ENCODE assay signal across 9 cellular contexts in genomic region chrX:19673334-19674040, GRCh38.
DNase-seq lines count a peak whose midpoint lies in the region; ATAC-seq and TF ChIP-seq lines count a peak whose summit lies in the region.
"Had no signal": no experiment of that assay in that cellular context is flagged by ENCODE, and none has a peak within 500 bp of the region (broad histone marks: within the 10 kb centered on the region; RNA-seq: fewer than 3 reads in every experiment).

No MANE protein-coding gene starts in this region.

- POLR2A ChIA-PET in AG04450 (lab: Yijun Ruan, JAX) = interaction anchor here (0.6 kb wide), 1 partner anchor 60 kb away, joined by 3 read pairs; no protein-coding TSS in a partner anchor

- H3K4me3 ChIP-seq in AG04450 (ENCODE audit: low read depth, low read length) = no peak overlapping the region
- H3K4me3 ChIP-seq: cardiac muscle cell had no signal

- TF ChIP-seq CTCF in AG04450 (IDR thresholded peaks at IDR 0.05; ENCODE audit: low read depth, low read length) (no peak), HFFc6 (IDR thresholded peaks at IDR 0.05) (no peak)

- H3K4me3 Mint-ChIP-seq in HFFc6 = peak overlapping the region; percentile 51

- H3K9me3 Mint-ChIP-seq in HFFc6 = no peaks in the 10 kb centered on the region

- H3K4me1 Mint-ChIP-seq in HFFc6 (ENCODE audit: low read depth) = peaks cover 63% of the 10 kb centered on the region

- no peak for ATAC-seq in GM21825 (IDR thresholded peaks at IDR 0.05; ENCODE audit: unreplicated experiment)
- no peak for ATAC-seq in HG02763 (IDR thresholded peaks at IDR 0.05; ENCODE audit: unreplicated experiment)

- H3K27me3 Mint-ChIP-seq in HFFc6 (ENCODE audit: insufficient read depth) = peaks cover 5% of the 10 kb centered on the region; the same call in 1 of the 2 replicates

- CTCF ChIA-PET in AG04450 (lab: Charles Lee) = no interaction called here

- peak overlapping the region; percentile 84 for H3K27ac Mint-ChIP-seq in HFFc6

- H3K27me3 ChIP-seq in AG04450 (ENCODE audit: control insufficient read depth, insufficient read depth, low read length) = no peaks in the 10 kb centered on the region
- H3K27me3 ChIP-seq: cardiac muscle cell had no signal

- peak; percentile 85 for DNase-seq in AG04450 (ENCODE audit: low read depth, low spot score)
- peak; percentile 89 for DNase-seq in HFFc6
- peak; percentile 69 for DNase-seq in amniotic stem cell (lab: John Stamatoyannopoulos, UW)
- DNase-seq in kidney tubule cell (ENCODE audit: low spot score) = peak; percentile 92
- no peak for DNase-seq in NCI-H510A (lab: John Stamatoyannopoulos, UW)
- no peak for DNase-seq in NCI-H2196 (lab: John Stamatoyannopoulos, UW; ENCODE audit: unreplicated experiment)

- H3K27ac ChIP-seq in AG04450 (ENCODE audit: low read depth, low read length) = no peak overlapping the region
- H3K27ac ChIP-seq: cardiac muscle cell had no signal

- H3K9me3 ChIP-seq in AG04450 (ENCODE audit: control insufficient read depth, insufficient read depth, low read length) = no peaks in the 10 kb centered on the region

- peaks cover 8% of the 10 kb centered on the region; the same call in 1 of the 2 replicates for H3K36me3 Mint-ChIP-seq in HFFc6 (ENCODE audit: low read depth)

Comparison
In these comparisons a context has a peak if more than half of its experiments do, and no peak if none do; other contexts are left out.
1. DNase-seq: peak in AG04450 (single experiment), HFFc6 (single experiment), amniotic stem cell (single experiment) and kidney tubule cell (single experiment); none in NCI-H510A (single experiment) and NCI-H2196 (single experiment).